ENCODE assay signal across 9 cellular contexts in the genomic region with DNA sequence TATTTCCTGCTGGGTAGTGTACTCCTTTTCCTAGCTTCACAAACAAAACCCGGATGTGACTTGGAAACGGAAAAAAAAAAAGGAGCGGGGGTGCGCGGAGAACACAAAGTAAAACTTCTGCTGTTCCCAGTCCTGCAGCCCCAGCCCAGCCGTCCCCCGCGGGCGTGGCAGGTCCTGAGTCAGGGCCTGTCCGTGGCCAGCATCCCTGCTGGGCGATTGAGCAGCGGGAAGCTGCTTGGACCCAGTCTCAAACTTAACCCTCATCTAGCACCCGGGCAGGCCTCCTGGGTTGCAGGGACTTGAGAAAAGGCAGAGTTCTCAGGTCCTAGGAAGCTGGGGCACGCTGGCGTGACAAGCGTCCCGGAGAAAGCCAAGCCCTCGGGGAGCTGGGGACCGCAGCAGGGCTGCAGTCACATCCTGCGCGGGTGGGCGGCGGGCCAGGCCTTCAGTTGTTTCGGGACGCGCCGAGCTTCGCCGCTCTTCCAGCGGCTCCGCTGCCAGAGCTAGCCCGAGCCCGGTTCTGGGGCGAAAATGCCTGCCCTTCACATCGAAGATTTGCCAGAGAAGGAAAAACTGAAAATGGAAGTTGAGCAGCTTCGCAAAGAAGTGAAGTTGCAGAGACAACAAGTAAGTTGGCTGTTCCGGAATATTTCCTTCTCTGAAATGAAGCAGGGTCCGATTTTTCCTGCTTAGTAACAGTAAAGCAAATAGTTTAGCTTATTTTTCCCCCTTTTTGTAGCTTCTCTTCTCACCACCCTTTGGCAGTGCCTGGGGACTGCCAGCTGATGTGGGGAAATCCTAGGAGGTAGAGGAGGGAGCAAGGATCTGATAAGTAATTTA. TPM values are rescaled to one million over a fixed set of nuclear protein-coding genes. Genes with fewer than 3 reads are reported as not detected.
DNase-seq lines count a peak whose midpoint lies in the region; ATAC-seq lines count a peak whose summit lies in the region.
"Had no signal": no experiment of that assay in that cellular context is flagged by ENCODE, and none has a peak within 500 bp of the region (broad histone marks: within the 10 kb centered on the region; RNA-seq: fewer than 3 reads in every experiment).

GNG11 (plus strand) TSS at position 129 of the 840 bp plus-strand sequence; CDS start at position 532, 403 bp downstream.

- no peak within 1 kb of the TSS for H3K27ac Mint-ChIP-seq in CD4-positive, CD25-positive, alpha-beta regulatory T cell
- no peak within 1 kb of the TSS for H3K27ac Mint-ChIP-seq in T-cell

- H3K4me1 ChIP-seq in CD4-positive, CD25-positive, alpha-beta regulatory T cell (ENCODE audit: control insufficient read depth, insufficient read depth, low read length, poor library complexity, severe bottlenecking), result no peaks in the 10 kb centered on the region

- no peaks in the 10 kb centered on the region for H3K36me3 ChIP-seq in CD4-positive, CD25-positive, alpha-beta regulatory T cell (ENCODE audit: control insufficient read depth, insufficient read depth, low read length)

- peaks cover 12% of the 10 kb centered on the region for H3K27me3 ChIP-seq in CD4-positive, CD25-positive, alpha-beta regulatory T cell (ENCODE audit: control insufficient read depth, insufficient read depth, low read length)

- H3K27ac ChIP-seq in CD4-positive, CD25-positive, alpha-beta regulatory T cell (ENCODE audit: insufficient read depth, low read length, poor library complexity, severe bottlenecking), result no peak within 1 kb of the TSS

- peak in 1 of 3 donors; percentile 4 for DNase-seq in CD4-positive, CD25-positive, alpha-beta regulatory T cell
- peak; percentile 18 for DNase-seq in GM19238 (ENCODE audit: insufficient read length, low spot score)
- DNase-seq in T-cell, result peak in 11 of 34 experiments; percentile 0 to 8 (median 3)
- DNase-seq in dermis blood vessel endothelial cell, result peak; percentile 93
- DNase-seq in left colon, result peak; percentile 45 to 55
- DNase-seq in stimulated activated CD4-positive, alpha-beta T cell treated with anti-CD3 and anti-CD28 coated beads, Interleukin-1b, Interleukin-23, amount 100 ng/mL, for 48 hours, result peak; percentile 25
- DNase-seq in NCI-H2171 (lab: John Stamatoyannopoulos, UW), result no peak

- H3K4me1 Mint-ChIP-seq in CD4-positive, CD25-positive, alpha-beta regulatory T cell, result peaks cover 0 to 5% (median 2%) of the 10 kb centered on the region in 4 donors
- H3K4me1 Mint-ChIP-seq in T-cell, result peaks cover 0 to 8% (median 7%) of the 10 kb centered on the region in 3 donors

- H3K9me3 ChIP-seq in CD4-positive, CD25-positive, alpha-beta regulatory T cell (ENCODE audit: control insufficient read depth in 2 of 2, low read length in 2 of 2), result no peaks in the 10 kb centered on the region

- H3K36me3 Mint-ChIP-seq in CD4-positive, CD25-positive, alpha-beta regulatory T cell, result no peaks in the 10 kb centered on the region
- no peaks in the 10 kb centered on the region for H3K36me3 Mint-ChIP-seq in T-cell

- POLR2A ChIA-PET in T-cell (lab: Charles Lee), result interaction anchor here (0.6 kb wide), 4 partner anchors 12 to 601 kb away, joined by 3 to 6 read pairs (median 4); no protein-coding TSS in a partner anchor

- no peaks in the 10 kb centered on the region for H3K9me3 Mint-ChIP-seq in CD4-positive, CD25-positive, alpha-beta regulatory T cell
- H3K9me3 Mint-ChIP-seq in T-cell, result no peaks in the 10 kb centered on the region

- peak within 1 kb of the TSS; percentile 4 for H3K4me3 ChIP-seq in CD4-positive, CD25-positive, alpha-beta regulatory T cell (ENCODE audit: low read depth, low read length)

- H3K4me3 Mint-ChIP-seq in CD4-positive, CD25-positive, alpha-beta regulatory T cell, result peak within 1 kb of the TSS in 2 of 4 donors; percentile 48 to 66
- peak within 1 kb of the TSS; percentile 43 to 57 (median 57) for H3K4me3 Mint-ChIP-seq in T-cell

- intact Hi-C loops in left colon (cut with DNase I, micrococcal nuclease), result no loop called here

- peak; percentile 34 to 52 for ATAC-seq in CD4-positive, CD25-positive, alpha-beta regulatory T cell (ENCODE audit: low read depth in 2 of 2)
- ATAC-seq in HG03175 (IDR thresholded peaks at IDR 0.05; ENCODE audit: unreplicated experiment), result peak; percentile 79
- peak in 3 of 4 experiments; percentile 54 to 61 (median 60) for ATAC-seq in T-cell (replicated peaks in 1 of 4)
- ATAC-seq in left colon, result peak; percentile 31

- peaks cover 21% of the 10 kb centered on the region for H3K27me3 Mint-ChIP-seq in CD4-positive, CD25-positive, alpha-beta regulatory T cell
- peaks cover 19 to 53% of the 10 kb centered on the region in 2 donors for H3K27me3 Mint-ChIP-seq in T-cell

- CTCF ChIA-PET in T-cell (lab: Charles Lee), result interaction anchor here in 1 of 2 donors (0.7 to 1.0 kb wide), 2 partner anchors 12 to 527 kb away, joined by 3 to 4 read pairs; no protein-coding TSS in a partner anchor

RNA-seq across cellular contexts. Expression of gene GNG11, which starts in this region (rescaled TPM):
- total RNA-seq in CD4-positive, CD25-positive, alpha-beta regulatory T cell, result 3.1 TPM
- polyA plus RNA-seq in CD4-positive, CD25-positive, alpha-beta regulatory T cell, result not detected
- total RNA-seq in T-cell (under 1 TPM in 3 of 5 donors, not detected in 2; 0.09 to 0.35 (median 0.12) TPM), dermis blood vessel endothelial cell (404 and 652 TPM in 2 replicates), left colon (1 to 10 TPM; 2.5 to 4.2 TPM)
- total RNA-seq: T-helper 1 cell treated with Interleukin-12 subunit alpha and Interleukin-12 subunit beta and Interleukin-4 antibody, amounts not matched to agents 30 ng/mL and 1 ng/mL, for 36 hours had no signal

Comparison
In these comparisons a context has a peak if more than half of its experiments do, and no peak if none do; other contexts are left out.
1. RNA of gene GNG11 (total RNA-seq): 404 to 652 TPM in dermis blood vessel endothelial cell; 2.5 to 4.2 TPM in left colon, 3.1 TPM in CD4-positive, CD25-positive, alpha-beta regulatory T cell (single experiment) and 0.09 to 0.35 TPM in T-cell; every median in the first group is over 10 times any median in the second.
2. Peak in ATAC-seq in T-cell; RNA of the gene not detected or under 1 TPM.
3. Peak in every context shown above with its lines, with median percentiles within 50 percentile points of each other: ATAC-seq.